ENCODE assay signal across 1 cellular context in the genomic region with DNA sequence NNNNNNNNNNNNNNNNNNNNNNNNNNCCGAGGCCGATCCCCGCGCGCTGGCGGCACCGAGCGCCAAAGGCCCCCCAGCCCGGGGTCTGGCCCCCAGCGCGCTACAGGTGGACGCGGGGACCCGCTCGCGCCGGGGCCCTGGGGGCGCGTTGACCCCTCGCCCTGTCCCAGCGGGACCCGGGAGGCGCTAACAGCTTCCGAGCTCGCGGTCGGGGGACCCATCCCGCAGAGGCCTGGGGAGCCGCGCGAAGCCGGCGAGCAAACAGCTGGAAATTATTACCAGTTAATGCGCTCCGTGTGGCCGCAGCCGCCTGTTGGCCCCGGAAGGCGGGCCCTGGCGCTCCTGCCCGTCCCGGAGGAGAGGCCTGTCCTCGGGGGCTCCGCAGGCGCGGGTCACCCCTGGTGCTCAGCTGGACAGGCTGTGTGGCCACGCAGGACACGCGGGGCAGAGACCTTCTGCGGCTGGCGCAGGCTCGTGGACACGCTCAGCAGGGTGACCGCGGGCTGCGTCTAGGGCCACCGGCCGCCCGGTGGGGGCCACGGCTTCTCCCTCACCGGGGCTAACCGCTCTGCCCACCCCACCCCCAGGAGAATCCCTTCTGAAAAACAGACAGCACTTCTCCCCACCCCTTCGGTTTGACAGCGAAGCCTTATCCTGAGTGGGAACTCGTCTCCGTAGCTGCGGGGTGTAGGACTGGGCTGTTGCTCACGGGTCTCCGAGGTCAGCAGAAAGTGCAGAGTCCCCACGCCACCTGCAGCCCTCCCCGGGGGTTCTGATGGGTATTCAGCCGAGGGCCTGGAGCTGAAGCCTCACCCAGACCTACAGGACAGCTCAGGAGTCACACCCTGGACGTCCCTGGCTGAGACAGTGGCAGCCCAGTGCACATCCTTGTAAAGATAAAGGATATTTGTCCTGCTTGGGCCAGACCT.
TF ChIP-seq lines count a peak whose summit lies in the region.

No MANE protein-coding gene starts in this region.

TF ChIP-seq in WTC11, 78 proteins besides CTCF, POLR2A, EP300 and RAD21 (continued from another document):
- TF ChIP-seq, protein P1, sequence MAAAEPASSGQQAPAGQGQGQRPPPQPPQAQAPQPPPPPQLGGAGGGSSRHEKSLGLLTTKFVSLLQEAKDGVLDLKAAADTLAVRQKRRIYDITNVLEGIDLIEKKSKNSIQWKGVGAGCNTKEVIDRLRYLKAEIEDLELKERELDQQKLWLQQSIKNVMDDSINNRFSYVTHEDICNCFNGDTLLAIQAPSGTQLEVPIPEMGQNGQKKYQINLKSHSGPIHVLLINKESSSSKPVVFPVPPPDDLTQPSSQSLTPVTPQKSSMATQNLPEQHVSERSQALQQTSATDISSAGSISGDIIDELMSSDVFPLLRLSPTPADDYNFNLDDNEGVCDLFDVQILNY (CRISPR knock-in tag; IDR thresholded peaks at IDR 0.05) = 0 out of 2 replicates have a peak, but pooled peaks have one; percentile 51
- TF ChIP-seq, protein P2, sequence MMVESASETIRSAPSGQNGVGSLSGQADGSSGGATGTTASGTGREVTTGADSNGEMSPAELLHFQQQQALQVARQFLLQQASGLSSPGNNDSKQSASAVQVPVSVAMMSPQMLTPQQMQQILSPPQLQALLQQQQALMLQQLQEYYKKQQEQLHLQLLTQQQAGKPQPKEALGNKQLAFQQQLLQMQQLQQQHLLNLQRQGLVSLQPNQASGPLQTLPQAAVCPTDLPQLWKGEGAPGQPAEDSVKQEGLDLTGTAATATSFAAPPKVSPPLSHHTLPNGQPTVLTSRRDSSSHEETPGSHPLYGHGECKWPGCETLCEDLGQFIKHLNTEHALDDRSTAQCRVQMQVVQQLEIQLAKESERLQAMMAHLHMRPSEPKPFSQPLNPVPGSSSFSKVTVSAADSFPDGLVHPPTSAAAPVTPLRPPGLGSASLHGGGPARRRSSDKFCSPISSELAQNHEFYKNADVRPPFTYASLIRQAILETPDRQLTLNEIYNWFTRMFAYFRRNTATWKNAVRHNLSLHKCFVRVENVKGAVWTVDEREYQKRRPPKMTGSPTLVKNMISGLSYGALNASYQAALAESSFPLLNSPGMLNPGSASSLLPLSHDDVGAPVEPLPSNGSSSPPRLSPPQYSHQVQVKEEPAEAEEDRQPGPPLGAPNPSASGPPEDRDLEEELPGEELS (CRISPR knock-in tag; IDR thresholded peaks at IDR 0.05) = 0 out of 2 replicates have a peak, but pooled peaks have one; percentile 5
- 0 out of 2 replicates have a peak, but pooled peaks have one; percentile 49 for TF ChIP-seq ZNF423 (CRISPR knock-in tag; IDR thresholded peaks at IDR 0.05)
- 0 out of 2 replicates have a peak, but pooled peaks have one; percentile 31 for TF ChIP-seq FOXP1 (CRISPR knock-in tag; IDR thresholded peaks at IDR 0.05; ENCODE audit: borderline replicate concordance)
